9 cellular contexts compared by ENCODE assay signal in the genomic region with DNA sequence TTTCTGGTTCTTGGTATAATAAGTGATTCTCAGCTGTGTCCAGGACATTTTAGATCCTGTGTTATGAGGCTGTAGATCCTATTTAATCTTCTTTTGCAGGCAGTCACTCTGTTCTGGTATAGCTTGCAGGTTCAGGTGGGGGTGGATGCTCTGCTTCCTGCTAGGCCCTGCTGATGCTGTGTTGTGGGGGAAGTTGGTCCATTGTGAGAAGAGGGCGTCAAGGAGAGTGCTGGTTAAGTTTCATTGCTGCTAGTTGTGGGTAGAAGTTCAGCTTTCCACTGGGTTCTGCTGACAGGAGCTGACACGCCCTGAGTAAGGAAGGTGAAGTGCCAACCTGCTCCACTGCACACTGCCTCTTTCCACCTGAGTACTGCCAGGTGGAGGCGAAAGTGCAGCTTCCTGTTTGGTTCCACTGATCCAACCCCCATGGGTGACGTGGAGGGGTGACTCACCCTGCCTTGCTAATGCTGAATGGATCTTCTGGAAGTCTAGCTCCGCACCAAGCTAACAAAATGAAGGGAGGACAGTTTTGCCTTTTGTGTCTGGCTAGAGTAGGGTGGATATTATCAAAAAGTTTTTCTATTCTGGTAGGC. TPM values are rescaled to one million over a fixed set of nuclear protein-coding genes. Genes with fewer than 3 reads are reported as not detected.
A peak's percentile ranks its signal among the peaks of the same experiment; 100 is the strongest.
DNase-seq lines count a peak whose midpoint lies in the region; ATAC-seq, FAIRE-seq and TF ChIP-seq lines count a peak whose summit lies in the region.
"Had no signal": no experiment of that assay in that cellular context is flagged by ENCODE, and none has a peak within 500 bp of the region (broad histone marks: within the 10 kb centered on the region; RNA-seq: fewer than 3 reads in every experiment).

No MANE protein-coding gene starts in this region.

- H3K4me1 ChIP-seq in keratinocyte (ENCODE audit: control insufficient read depth, extremely low read depth, insufficient read depth, low read length): peaks cover 16% of the 10 kb centered on the region
- H3K4me1 ChIP-seq: parathyroid adenoma had no signal

- peak overlapping the region; percentile 66 for H3K4me2 ChIP-seq in keratinocyte (ENCODE audit: control insufficient read depth, extremely low read depth, insufficient read depth, low read depth, low read length)

- peak; percentile 99 for FAIRE-seq in keratinocyte (lab: Jason Lieb, UNC)
- no peak for FAIRE-seq in GM12892 (lab: Jason Lieb, UNC)

- H3K4me1 Mint-ChIP-seq in activated CD4-positive, alpha-beta memory T cell treated with anti-CD3 and anti-CD28 coated beads, Interleukin-2, amount 10 ng/mL, durations not matched to agents 7 days and 5 days: peaks cover 25% of the 10 kb centered on the region

- no peak overlapping the region for H3K4me3 Mint-ChIP-seq in activated CD4-positive, alpha-beta memory T cell treated with anti-CD3 and anti-CD28 coated beads, Interleukin-2, amount 10 ng/mL, durations not matched to agents 7 days and 5 days

- no peaks in the 10 kb centered on the region for H3K27me3 Mint-ChIP-seq in activated CD4-positive, alpha-beta memory T cell treated with anti-CD3 and anti-CD28 coated beads, Interleukin-2, amount 10 ng/mL, durations not matched to agents 7 days and 5 days

- no peaks in the 10 kb centered on the region for H3K79me2 ChIP-seq in keratinocyte (ENCODE audit: control insufficient read depth, insufficient read depth, low read length)
- H3K79me2 ChIP-seq: parathyroid adenoma had no signal

- H3K9me1 ChIP-seq in keratinocyte (ENCODE audit: control insufficient read depth, extremely low read depth, insufficient read depth, low read length): no peaks in the 10 kb centered on the region

- ATAC-seq in GM18505 (IDR thresholded peaks at IDR 0.05; ENCODE audit: unreplicated experiment) (peak; percentile 72), HG03159 (IDR thresholded peaks at IDR 0.05; ENCODE audit: unreplicated experiment) (peak; percentile 66)

- dilution Hi-C loops in keratinocyte (cut with MboI; ENCODE audit: extremely low pct_ligation_motif_present, low sequenced_read_pairs): no loop called here

- H3K36me3 Mint-ChIP-seq in activated CD4-positive, alpha-beta memory T cell treated with anti-CD3 and anti-CD28 coated beads, Interleukin-2, amount 10 ng/mL, durations not matched to agents 7 days and 5 days (ENCODE audit: low read depth): peaks cover 51% of the 10 kb centered on the region

- H3K36me3 ChIP-seq in keratinocyte (ENCODE audit: control insufficient read depth in 2 of 2, extremely low read depth in 1 of 2, insufficient read depth in 2 of 2, low read length in 2 of 2): peaks cover 2 to 9% of the 10 kb centered on the region in 2 experiments

- peak overlapping the region; percentile 2 for H3K9ac ChIP-seq in keratinocyte (ENCODE audit: control insufficient read depth, extremely low read depth, insufficient read depth, low read length)
- H3K9ac ChIP-seq: parathyroid adenoma had no signal

- in situ Hi-C loops in GM13977 (cut with MboI; ENCODE audit: low pct_unique_long_range_greater_than_20kb, low sequenced_read_pairs, unreplicated experiment): no loop called here

- DNase-seq in activated CD4-positive, alpha-beta memory T cell treated with anti-CD3 and anti-CD28 coated beads, Interleukin-2, amount 10 ng/mL, durations not matched to agents 7 days and 5 days: peak; percentile 71
- DNase-seq in keratinocyte (ENCODE audit: low read depth, low spot score): peak; percentile 81
- peak; percentile 87 for DNase-seq in ureter (ENCODE audit: low spot score)
- DNase-seq in GM12892 (ENCODE audit: insufficient read length): no peak
- DNase-seq in GM13977 (ENCODE audit: low spot score): no peak
- no peak for DNase-seq in midbrain (lab: John Stamatoyannopoulos, UW)

- H2AFZ ChIP-seq in keratinocyte (ENCODE audit: control insufficient read depth, low read length): peak overlapping the region; percentile 92
- H2AFZ ChIP-seq: parathyroid adenoma had no signal

- H4K20me1 ChIP-seq in keratinocyte (ENCODE audit: control insufficient read depth, extremely low read depth, insufficient read depth, low read length): no peaks in the 10 kb centered on the region

- TF ChIP-seq CTCF in keratinocyte (optimal IDR thresholded peaks at IDR 0.05 in 1 of 3, IDR thresholded peaks at IDR 0.05 in 1 of 3, conservative IDR thresholded peaks at IDR 0.05 in 1 of 3; ENCODE audit: extremely low read depth in 1 of 3, insufficient read depth in 2 of 3, low read length in 3 of 3) (peak in 2 of 3 experiments; percentile 15 to 46), GM13977 (IDR thresholded peaks at IDR 0.05; ENCODE audit: extremely low read depth, insufficient read depth, missing control alignments) (no peak)

- POLR2A ChIA-PET in activated CD4-positive, alpha-beta memory T cell treated with anti-CD3 and anti-CD28 coated beads, Interleukin-2, amount 10 ng/mL, durations not matched to agents 7 days and 5 days (lab: Charles Lee): interaction anchor here (0.8 to 1.4 kb wide), 2 partner anchors 15 to 44 kb away, joined by 3 to 9 read pairs; a partner anchor contains a TSS

- H3K27ac ChIP-seq in keratinocyte (ENCODE audit: control insufficient read depth, insufficient read depth, low read length): peak overlapping the region; percentile 69
- H3K27ac ChIP-seq: parathyroid adenoma had no signal

- no peaks in the 10 kb centered on the region for H3K9me3 ChIP-seq in keratinocyte (ENCODE audit: control insufficient read depth, low read depth, low read length)

- peak overlapping the region; percentile 53 for H3K27ac Mint-ChIP-seq in activated CD4-positive, alpha-beta memory T cell treated with anti-CD3 and anti-CD28 coated beads, Interleukin-2, amount 10 ng/mL, durations not matched to agents 7 days and 5 days

- CTCF ChIA-PET in activated CD4-positive, alpha-beta memory T cell treated with anti-CD3 and anti-CD28 coated beads, Interleukin-2, amount 10 ng/mL, durations not matched to agents 7 days and 5 days (lab: Charles Lee): interaction anchor here (0.9 to 3.0 kb wide), 3 partner anchors 43 to 298 kb away, joined by 3 to 14 read pairs (median 4); a partner anchor contains a TSS

- H3K4me3 ChIP-seq in keratinocyte (ENCODE audit: control insufficient read depth in 2 of 3, extremely low read depth in 1 of 3, insufficient read depth in 2 of 3, low read depth in 1 of 3, low read length in 3 of 3): peak overlapping the region in 2 of 3 experiments; percentile 4 to 29

- no peaks in the 10 kb centered on the region for H3K27me3 ChIP-seq in keratinocyte (ENCODE audit: control insufficient read depth, extremely low read depth, insufficient read depth, low read length)

- TF ChIP-seq POLR2A in GM18505 (IDR thresholded peaks at IDR 0.05; ENCODE audit: borderline replicate concordance, extremely low read depth, insufficient read depth, insufficient read length) (no peak), GM12892 (IDR thresholded peaks at IDR 0.05; ENCODE audit: low read depth, low read length) (no peak)

- no peaks in the 10 kb centered on the region for H3K9me3 Mint-ChIP-seq in activated CD4-positive, alpha-beta memory T cell treated with anti-CD3 and anti-CD28 coated beads, Interleukin-2, amount 10 ng/mL, durations not matched to agents 7 days and 5 days

RNA-seq across cellular contexts. Expression of a gene that starts 16.3 kb away (rescaled TPM):
- 10 to 100 TPM; 74.2 to 76.7 TPM for total RNA-seq in activated CD4-positive, alpha-beta memory T cell treated with anti-CD3 and anti-CD28 coated beads, Interleukin-2, amount 10 ng/mL, durations not matched to agents 7 days and 5 days
- 14.0 to 30.1 TPM (median 24.7 TPM) in 3 replicates for polyA plus RNA-seq in keratinocyte
- 23.8 TPM for polyA plus RNA-seq in keratinocyte (2011; ENCODE audit: low read depth)
- polyA plus RNA-seq in keratinocyte (2011; cell fraction: cytosol; rRNA removed): 15.0 and 26.5 TPM in 2 replicates
- 29.7 and 34.9 TPM in 2 replicates for polyA plus RNA-seq in keratinocyte (2011; cell fraction: nucleus; rRNA removed)
- 17.2 and 31.2 TPM in 2 replicates for polyA plus RNA-seq in keratinocyte (2012; ENCODE audit: low replicate concordance)
- polyA minus RNA-seq in keratinocyte: 2.8 to 7.6 TPM (median 6.7 TPM) in 3 replicates
- polyA minus RNA-seq in keratinocyte (2011; cell fraction: cytosol; rRNA and poly(A)+ RNA removed): 8.6 TPM
- 8.3 and 11.0 TPM in 2 replicates for polyA minus RNA-seq in keratinocyte (2011; cell fraction: nucleus; rRNA and poly(A)+ RNA removed)
- total RNA-seq in ureter: 42.2 TPM
- 6.4 TPM for polyA plus RNA-seq in GM12892 (2012; ENCODE audit: missing spikeins)

RNA-seq across cellular contexts. Expression of a gene that starts 16.7 kb away (rescaled TPM):
- 100 to 1,000 TPM; 253 to 255 TPM for total RNA-seq in activated CD4-positive, alpha-beta memory T cell treated with anti-CD3 and anti-CD28 coated beads, Interleukin-2, amount 10 ng/mL, durations not matched to agents 7 days and 5 days
- 32.2 to 39.2 TPM (median 33.1 TPM) in 3 replicates for polyA plus RNA-seq in keratinocyte
- polyA plus RNA-seq in keratinocyte (2011; ENCODE audit: low read depth): 160 TPM
- 29.1 and 38.2 TPM in 2 replicates for polyA plus RNA-seq in keratinocyte (2011; cell fraction: cytosol; rRNA removed)
- 15.6 and 19.1 TPM in 2 replicates for polyA plus RNA-seq in keratinocyte (2011; cell fraction: nucleus; rRNA removed)
- 55.0 and 65.5 TPM in 2 replicates for polyA plus RNA-seq in keratinocyte (2012; ENCODE audit: low replicate concordance)
- polyA minus RNA-seq in keratinocyte: 11.9 to 83.8 TPM (median 52.3 TPM) in 3 replicates
- polyA minus RNA-seq in keratinocyte (2011; cell fraction: cytosol; rRNA and poly(A)+ RNA removed): 44.9 TPM
- 14.4 and 28.3 TPM in 2 replicates for polyA minus RNA-seq in keratinocyte (2011; cell fraction: nucleus; rRNA and poly(A)+ RNA removed)
- total RNA-seq in ureter: 49.7 TPM
- polyA plus RNA-seq in GM12892 (2012; ENCODE audit: missing spikeins): 59.5 TPM

RNA-seq across cellular contexts. Expression of a gene that starts 43.5 kb away (rescaled TPM):
- total RNA-seq in activated CD4-positive, alpha-beta memory T cell treated with anti-CD3 and anti-CD28 coated beads, Interleukin-2, amount 10 ng/mL, durations not matched to agents 7 days and 5 days: 10 to 100 TPM; 31.1 to 33.2 TPM
- 7.8 to 15.3 TPM (median 10.2 TPM) in 3 replicates for polyA plus RNA-seq in keratinocyte
- 10.8 TPM for polyA plus RNA-seq in keratinocyte (2011; ENCODE audit: low read depth)
- 9.5 and 15.2 TPM in 2 replicates for polyA plus RNA-seq in keratinocyte (2011; cell fraction: cytosol; rRNA removed)
- polyA plus RNA-seq in keratinocyte (2011; cell fraction: nucleus; rRNA removed): 6.7 and 11.3 TPM in 2 replicates
- 7.4 and 12.4 TPM in 2 replicates for polyA plus RNA-seq in keratinocyte (2012; ENCODE audit: low replicate concordance)
- polyA minus RNA-seq in keratinocyte: 3.3 to 12.4 TPM (median 4.4 TPM) in 3 replicates
- 11.3 TPM for polyA minus RNA-seq in keratinocyte (2011; cell fraction: cytosol; rRNA and poly(A)+ RNA removed)
- polyA minus RNA-seq in keratinocyte (2011; cell fraction: nucleus; rRNA and poly(A)+ RNA removed): 8.0 and 13.0 TPM in 2 replicates
- total RNA-seq in ureter: 26.9 TPM
- polyA plus RNA-seq in GM12892 (2012; ENCODE audit: missing spikeins): 8.3 TPM

Comparison
In these comparisons a context has a peak if more than half of its experiments do, and no peak if none do; other contexts are left out.
1. DNase-seq: peak in activated CD4-positive, alpha-beta memory T cell treated with anti-CD3 and anti-CD28 coated beads, Interleukin-2, amount 10 ng/mL, durations not matched to agents 7 days and 5 days (single experiment), keratinocyte (single experiment) and ureter (single experiment); none in GM12892 (single experiment), GM13977 (single experiment) and midbrain (single experiment).